Comparison of ENCODE assay signal across 1 cellular context in genomic region chr5:131164161-131164930, GRCh38.
A peak's percentile ranks its signal among the peaks of the same experiment; 100 is the strongest.
TF ChIP-seq lines count a peak whose summit lies in the region.

No MANE protein-coding gene starts in this region.

TF ChIP-seq in K562, 482 proteins besides CTCF, POLR2A, EP300 and RAD21 (continued from another document and continues in another):
- TF ChIP-seq ELK3 (CRISPR knock-in tag; IDR thresholded peaks at IDR 0.05) (no peak), ZNF589 (CRISPR knock-in tag; IDR thresholded peaks at IDR 0.05; ENCODE audit: low read depth) (0 out of 2 replicates have a peak, but pooled peaks have one; percentile 7), ZBTB2 (IDR thresholded peaks at IDR 0.05) (0 out of 2 replicates have a peak, but pooled peaks have one; percentile 20), RBM22 (IDR thresholded peaks at IDR 0.05; ENCODE audit: low read depth, low read length, poor library complexity, severe bottlenecking) (peak; percentile 67), C11orf30 (IDR thresholded peaks at IDR 0.05; ENCODE audit: low read depth) (no peak), ZNF707 (CRISPR knock-in tag; conservative IDR thresholded peaks at IDR 0.05) (no peak), ZNF217 (CRISPR knock-in tag; IDR thresholded peaks at IDR 0.05) (no peak), HCFC1 (IDR thresholded peaks at IDR 0.05; ENCODE audit: low read depth, low read length) (no peak), ZNF232 (CRISPR knock-in tag; IDR thresholded peaks at IDR 0.05) (no peak), NFATC3 (IDR thresholded peaks at IDR 0.05) (no peak), ZNF592 (IDR thresholded peaks at IDR 0.05) (peak; percentile 84), ZNF780A (CRISPR knock-in tag; IDR thresholded peaks at IDR 0.05) (no peak), ILF3 (IDR thresholded peaks at IDR 0.05; ENCODE audit: borderline replicate concordance) (no peak; the same call in 1 of the 2 replicates), NEUROD1 (IDR thresholded peaks at IDR 0.05; ENCODE audit: borderline replicate concordance, low read depth, low read length, partially characterized antibody) (no peak), KLF6 (CRISPR knock-in tag; IDR thresholded peaks at IDR 0.05; ENCODE audit: borderline replicate concordance) (peak; percentile 62; the same call in 1 of the 2 replicates), TFAP4 (CRISPR knock-in tag; IDR thresholded peaks at IDR 0.05; ENCODE audit: borderline replicate concordance) (peak; percentile 78), ZNF75A (CRISPR knock-in tag; IDR thresholded peaks at IDR 0.05) (no peak), KDM1A (IDR thresholded peaks at IDR 0.05) (peak; percentile 72 to 79; a peak in 3 of 4 replicates), ZNF263 (CRISPR knock-in tag; IDR thresholded peaks at IDR 0.05; ENCODE audit: borderline replicate concordance) (no peak), NBN (IDR thresholded peaks at IDR 0.05; ENCODE audit: low read depth) (peak; percentile 51; the same call in 1 of the 2 replicates), ZNF407 (IDR thresholded peaks at IDR 0.05; ENCODE audit: low read depth) (no peak), CHAMP1 (IDR thresholded peaks at IDR 0.05) (peak; percentile 39; the same call in 1 of the 2 replicates), XRCC5 (IDR thresholded peaks at IDR 0.05; ENCODE audit: low read depth, low read length) (peak; percentile 45; the same call in 1 of the 2 replicates), CBFA2T3 (IDR thresholded peaks at IDR 0.05) (peak; percentile 36)
